Comparison of ENCODE assay signal across 20 cellular contexts in the genomic region with DNA sequence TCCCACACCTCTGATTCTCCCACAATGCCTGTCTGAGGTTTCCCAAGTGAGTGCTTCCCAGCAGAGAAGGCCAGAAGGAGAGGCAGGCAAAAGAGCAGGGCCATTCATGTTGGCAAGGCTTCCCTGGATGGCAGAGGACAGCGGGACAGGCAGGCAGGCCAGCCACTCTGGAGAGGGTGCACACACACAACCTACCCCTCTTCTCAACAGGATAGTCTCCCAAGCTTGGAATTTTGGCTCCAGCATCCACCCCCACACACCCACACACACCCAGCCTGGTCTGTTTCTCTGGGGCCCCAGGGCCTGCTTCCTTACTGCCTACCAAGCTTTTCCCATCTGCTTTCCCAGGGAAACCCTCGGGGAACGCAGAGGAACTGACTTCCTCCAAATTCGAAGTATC. TPM values are rescaled to one million over a fixed set of nuclear protein-coding genes. Genes with fewer than 3 reads are reported as not detected.
A peak's percentile ranks its signal among the peaks of the same experiment; 100 is the strongest.
DNase-seq lines count a peak whose midpoint lies in the region; ATAC-seq and TF ChIP-seq lines count a peak whose summit lies in the region.
"Had no signal": no experiment of that assay in that cellular context is flagged by ENCODE, and none has a peak within 500 bp of the region (broad histone marks: within the 10 kb centered on the region; RNA-seq: fewer than 3 reads in every experiment).

No MANE protein-coding gene starts in this region.

- in situ Hi-C loops in gastrocnemius medialis (cut with MboI; ENCODE audit: low sequenced_read_pairs in 4 of 4) = no loop called here

- H3K27me3 ChIP-seq in gastrocnemius medialis = no peaks in the 10 kb centered on the region
- H3K27me3 ChIP-seq: BE2C, MG63 had no signal

- TF ChIP-seq POLR2A in gastrocnemius medialis (IDR thresholded peaks at IDR 0.05) = no peak

- intact Hi-C loops in sciatic nerve (cut with DNase I) (no loop called here), gastrocnemius medialis (cut with DNase I; ENCODE audit: low total_unique reads) (no loop called here)

- no peaks in the 10 kb centered on the region for H3K4me1 ChIP-seq in gastrocnemius medialis

- H3K9me3 ChIP-seq in gastrocnemius medialis = no peaks in the 10 kb centered on the region
- H3K9me3 ChIP-seq: BE2C, MG63 had no signal

- H3K27ac ChIP-seq in gastrocnemius medialis = no peak overlapping the region
- H3K27ac ChIP-seq: 22Rv1 had no signal

- ATAC-seq in sciatic nerve (no peak), gastrocnemius medialis (no peak)
- ATAC-seq: Panc1 had no signal

- peak; percentile 55 for DNase-seq in activated CD8-positive, alpha-beta memory T cell treated with anti-CD3 and anti-CD28 coated beads for 24 hours
- no peak for DNase-seq in activated CD8-positive, alpha-beta memory T cell treated with anti-CD3 and anti-CD28 coated beads, Interleukin-2, amount 50 U/mL, for 4 hours
- DNase-seq in islet precursor cell (peak; percentile 54), sciatic nerve (ENCODE audit: low spot score) (peak; percentile 42), NCI-H226 (no peak), dermis blood vessel endothelial cell (no peak), gastrocnemius medialis (no peak)
- DNase-seq: BE2C, Calu3, DMS79 treated with DMSO at 0.1 percent for 48 hours, GF-D8, H7, KG1, MG63, NCI-H2029, NCI-H446 treated with DMSO at 0.1 percent for 48 hours, NCI-H526, SHP77 treated with DMSO at 0.1 percent for 48 hours had no signal

- H3K4me3 ChIP-seq in gastrocnemius medialis = no peak overlapping the region
- H3K4me3 ChIP-seq: MG63 had no signal

- no peak for TF ChIP-seq CTCF in gastrocnemius medialis (IDR thresholded peaks at IDR 0.05 in 4 of 5, conservative IDR thresholded peaks at IDR 0.05 in 1 of 5)

- H3K36me3 ChIP-seq in gastrocnemius medialis = no peaks in the 10 kb centered on the region
- H3K36me3 ChIP-seq: BE2C, MG63 had no signal

RNA-seq across cellular contexts. Expression of gene RACGAP1, which starts 15.4 kb away (rescaled TPM):
- total RNA-seq in sciatic nerve = 15.0 TPM
- total RNA-seq in dermis blood vessel endothelial cell = 19.9 and 67.1 TPM in 2 replicates
- 10 to 100 TPM in 1 of 4 donors, 1 to 10 TPM in 3; 5.6 to 13.3 (median 6.5) TPM for total RNA-seq in gastrocnemius medialis

RNA-seq across cellular contexts. Expression of gene ASIC1, which starts 16.7 kb away (rescaled TPM):
- total RNA-seq in sciatic nerve (5.5 TPM), dermis blood vessel endothelial cell (under 0.01 and 0.14 TPM in 2 replicates), gastrocnemius medialis (under 1 TPM in 2 of 4 donors, not detected in 2; 0.15 to 0.53 TPM)

RNA-seq across cellular contexts. Expression of gene SMARCD1, which starts 44.5 kb away (rescaled TPM):
- 35.2 TPM for total RNA-seq in sciatic nerve
- 70.1 and 163 TPM in 2 replicates for total RNA-seq in dermis blood vessel endothelial cell
- total RNA-seq in gastrocnemius medialis = 10 to 100 TPM; 16.9 to 27.3 (median 20.1) TPM

Comparison
In these comparisons a context has a peak if more than half of its experiments do, and no peak if none do; other contexts are left out.
1. DNase-seq: peak in activated CD8-positive, alpha-beta memory T cell treated with anti-CD3 and anti-CD28 coated beads for 24 hours (single experiment), islet precursor cell (single experiment) and sciatic nerve (single experiment); none in activated CD8-positive, alpha-beta memory T cell treated with anti-CD3 and anti-CD28 coated beads, Interleukin-2, amount 50 U/mL, for 4 hours (single experiment), NCI-H226 (single experiment), dermis blood vessel endothelial cell (single experiment) and gastrocnemius medialis (0 of 2).